11 cellular contexts compared by ENCODE assay signal in genomic region chrX:2767631-2768455, GRCh38. TPM values are rescaled to one million over a fixed set of nuclear protein-coding genes. Genes with fewer than 3 reads are reported as not detected.
DNase-seq lines count a peak whose midpoint lies in the region; ATAC-seq, FAIRE-seq and TF ChIP-seq lines count a peak whose summit lies in the region.
"Had no signal": no experiment of that assay in that cellular context is flagged by ENCODE, and none has a peak within 500 bp of the region (broad histone marks: within the 10 kb centered on the region; RNA-seq: fewer than 3 reads in every experiment).

No MANE protein-coding gene starts in this region.

- intact Hi-C loops in left cardiac atrium (cut with DNase I) (no loop called here), stomach (cut with DNase I; ENCODE audit: low total_unique reads) (no loop called here), natural killer cell (cut with micrococcal nuclease) (no loop called here)

- no peaks in the 10 kb centered on the region for H3K9me3 ChIP-seq in stomach

- no peaks in the 10 kb centered on the region for H3K9me3 Mint-ChIP-seq in natural killer cell

- H3K27ac ChIP-seq in stomach = peak overlapping the region in 3 of 5 donors; percentile 32 to 68 (median 55)
- H3K27ac ChIP-seq in substantia nigra (ENCODE audit: low read depth, low read length, poor library complexity, severe bottlenecking) = no peak overlapping the region
- H3K27ac ChIP-seq: KMS-11 had no signal

- no peak overlapping the region for H3K4me3 Mint-ChIP-seq in natural killer cell
- H3K4me3 Mint-ChIP-seq: T-cell had no signal

- H3K27me3 Mint-ChIP-seq in natural killer cell (ENCODE audit: low read depth in 2 of 2) = peaks cover 5 to 12% of the 10 kb centered on the region in 2 donors

- ATAC-seq in left cardiac atrium (peak; percentile 22 to 53), natural killer cell (no peak), HG03439 (IDR thresholded peaks at IDR 0.05; ENCODE audit: unreplicated experiment) (no peak)
- ATAC-seq: T-cell had no signal

- no peak overlapping the region for H3K4me3 ChIP-seq in H7 (ENCODE audit: insufficient read depth, low read depth, low read length)
- H3K4me3 ChIP-seq in stomach = no peak overlapping the region

- no peak for TF ChIP-seq CTCF in stomach (IDR thresholded peaks at IDR 0.05)
- TF ChIP-seq CTCF in natural killer cell (IDR thresholded peaks at IDR 0.05) = no peak

- no peaks in the 10 kb centered on the region for H3K36me3 ChIP-seq in H7 (replicated peaks; ENCODE audit: control insufficient read depth, insufficient read depth, low read length)
- no peaks in the 10 kb centered on the region for H3K36me3 ChIP-seq in stomach

- FAIRE-seq in GM12891 (lab: Jason Lieb, UNC) = no peak

- 38 to 50% (median 45%) methylated on average over 16 to 25 of the region's 25 CpGs for WGBS in stomach, 5 donors

- H3K4me1 Mint-ChIP-seq in natural killer cell = no peaks in the 10 kb centered on the region

- no peak for TF ChIP-seq EP300 in stomach (IDR thresholded peaks at IDR 0.05)

- DNase-seq in H7 = peak; percentile 50
- peak; percentile 5 for DNase-seq in SK-N-DZ (ENCODE audit: low spot score)
- DNase-seq in left cardiac atrium = peak; percentile 34
- no peak for DNase-seq in stomach
- no peak for DNase-seq in natural killer cell
- DNase-seq in substantia nigra (lab: John Stamatoyannopoulos, UW) = no peak
- no peak for DNase-seq in GM12891 (ENCODE audit: insufficient read length, low spot score)
- DNase-seq: activated naive CD4-positive, alpha-beta T cell treated with Interleukin-2 at 50 U/mL for 16 hours had no signal

- H3K36me3 Mint-ChIP-seq in natural killer cell = no peaks in the 10 kb centered on the region

- TF ChIP-seq POLR2A in stomach (IDR thresholded peaks at IDR 0.05) (no peak), GM12891 (IDR thresholded peaks at IDR 0.05; ENCODE audit: low read depth, low read length) (no peak)

- H3K27me3 ChIP-seq in H7 (ENCODE audit: control insufficient read depth, insufficient read depth, low read length) = no peaks in the 10 kb centered on the region
- no peaks in the 10 kb centered on the region for H3K27me3 ChIP-seq in stomach

- peaks cover 0 to 19% (median 7%) of the 10 kb centered on the region in 4 donors for H3K4me1 ChIP-seq in stomach

- H3K27ac Mint-ChIP-seq in natural killer cell = no peak overlapping the region
- H3K27ac Mint-ChIP-seq: T-cell had no signal

TF ChIP-seq in GM12891, 5 proteins besides CTCF, POLR2A, EP300 and RAD21:
- no peak for TF ChIP-seq TAF1 (IDR thresholded peaks at IDR 0.05; ENCODE audit: low read depth, low read length)
- no peak for TF ChIP-seq SPI1 (IDR thresholded peaks at IDR 0.05; ENCODE audit: low read depth, low read length)
- TF ChIP-seq PAX5 (IDR thresholded peaks at IDR 0.05; ENCODE audit: insufficient read depth, low read length, severe bottlenecking) = no peak
- no peak for TF ChIP-seq POU2F2 (IDR thresholded peaks at IDR 0.05; ENCODE audit: low read depth, low read length)
- TF ChIP-seq POLR2AphosphoS5 (IDR thresholded peaks at IDR 0.05; ENCODE audit: low read depth, low read length) = no peak

RNA-seq across cellular contexts. Expression of gene XG, which starts 16.0 kb away (rescaled TPM):
- total RNA-seq in H7 (2014; rRNA removed; shearing (Covaris generic)) = 0.17 and 0.67 TPM in 2 replicates
- not detected in 2 replicates for polyA plus RNA-seq in SK-N-DZ (2014; cell fraction: cytosol; rRNA removed)
- 0.06 TPM in 1 of 2 replicates, not detected in the other for polyA plus RNA-seq in SK-N-DZ (2014; cell fraction: nucleus; rRNA removed)
- total RNA-seq in left cardiac atrium = 1 to 10 TPM in 1 of 2 donors, under 1 TPM in 1; 0.38 to 1.0 TPM
- not detected for total RNA-seq in stomach
- polyA plus RNA-seq in stomach = under 1 TPM in 1 of 3 donors, not detected in 2; 0.70 TPM
- under 1 TPM in 1 of 3 donors, not detected in 2; 0.85 TPM for total RNA-seq in natural killer cell
- polyA plus RNA-seq in GM12891 (2012; ENCODE audit: low read depth, missing spikeins) = not detected

Comparison
In these comparisons a context has a peak if more than half of its experiments do, and no peak if none do; other contexts are left out.
1. DNase-seq: peak in H7 (single experiment), SK-N-DZ (single experiment) and left cardiac atrium (single experiment); none in stomach (single experiment), natural killer cell (single experiment), substantia nigra (0 of 49) and GM12891 (single experiment).
2. ATAC-seq: peak in left cardiac atrium (2 of 2); none in natural killer cell (0 of 3) and HG03439 (single experiment).